Comparison of ENCODE assay signal across 30 cellular contexts in the genomic region with DNA sequence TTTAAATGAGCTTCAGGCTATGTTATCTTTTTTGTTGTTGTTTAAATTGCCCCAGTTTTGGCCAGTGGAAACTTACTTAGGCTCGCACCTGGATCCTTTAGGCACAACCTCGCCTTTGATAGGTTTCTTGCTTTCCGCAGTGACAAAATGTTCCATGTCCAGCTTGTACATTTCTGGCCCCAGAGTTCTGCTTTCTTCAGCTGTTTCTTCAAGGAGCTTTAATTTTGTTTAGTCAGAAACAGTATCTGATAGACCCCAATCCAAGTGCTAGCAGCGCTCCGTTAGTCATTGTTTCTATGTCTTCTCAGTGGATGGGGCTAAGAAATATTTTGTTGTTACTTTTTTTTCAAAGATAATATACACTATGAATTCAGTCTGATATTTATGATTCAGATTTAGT.
"Had no signal": no experiment of that assay in that cellular context is flagged by ENCODE, and none has a peak within 500 bp of the region (broad histone marks: within the 10 kb centered on the region; RNA-seq: fewer than 3 reads in every experiment).

No MANE protein-coding gene starts in this region.

- H3K4me1 ChIP-seq: adrenal gland, esophagus muscularis mucosa, gastroesophageal sphincter had no signal

- H3K4me3 ChIP-seq: adrenal gland, body of pancreas, cardiac muscle cell, esophagus muscularis mucosa, gastroesophageal sphincter had no signal

- DNase-seq: activated B cell treated with CpG ODN at 0.5 μM for 24 hours; activated CD4-positive, alpha-beta memory T cell treated with anti-CD3 and anti-CD28 coated beads for 36 hours; activated CD4-positive, alpha-beta T cell treated with anti-CD3 and anti-CD28 coated beads for 48 hours; activated CD8-positive, alpha-beta memory T cell treated with anti-CD3 and anti-CD28 coated beads, Interleukin-2, amount 10 ng/mL, durations not matched to agents 7 days and 5 days; activated CD8-positive, alpha-beta memory T cell treated with anti-CD3 and anti-CD28 coated beads, Interleukin-2, amount 50 U/mL, for 4 hours; activated CD8-positive, alpha-beta T cell treated with anti-CD3 and anti-CD28 coated beads, Interleukin-2, amount 10 ng/mL, durations not matched to agents 7 days and 5 days; activated effector memory CD4-positive, alpha-beta T cell treated with anti-CD3 and anti-CD28 coated beads, Interleukin-2, amount 50 U/mL, for 16 hours; activated naive CD4-positive, alpha-beta T cell treated with anti-CD3 and anti-CD28 coated beads for 36 hours; activated naive CD8-positive, alpha-beta T cell treated with anti-CD3 and anti-CD28 coated beads for 36 hours; activated naive CD8-positive, alpha-beta T cell treated with anti-CD3 and anti-CD28 coated beads, Interleukin-2, amount 50 U/mL, for 24 hours; activated T-cell treated with anti-CD3 and anti-CD28 coated beads, Interleukin-2, amount 50 U/mL, for 1 hour; activated T-cell treated with anti-CD3 and anti-CD28 coated beads, Interleukin-2, amount 50 U/mL, for 48 hours; adrenal gland; amygdala; aorta; body of pancreas; cortex of kidney; dermis blood vessel endothelial cell; effector CD4-positive, alpha-beta T cell; effector memory CD8-positive, alpha-beta T cell; erythroblast; foreskin melanocyte; T-helper 1 cell; T-helper 17 cell; T1000; WERI-Rb-1 had no signal

- ATAC-seq: activated CD4-positive, CD25-positive, alpha-beta regulatory T cell treated with anti-CD3 and anti-CD28 coated beads, Interleukin-2, amount 50 U/mL, for 24 hours; activated CD8-positive, alpha-beta memory T cell treated with anti-CD3 and anti-CD28 coated beads, Interleukin-2, amount 10 ng/mL, durations not matched to agents 7 days and 5 days; activated CD8-positive, alpha-beta T cell treated with anti-CD3 and anti-CD28 coated beads, Interleukin-2, amount 10 ng/mL, durations not matched to agents 7 days and 5 days; activated naive CD8-positive, alpha-beta T cell treated with anti-CD3 and anti-CD28 coated beads, Interleukin-2, amount 50 U/mL, for 24 hours; body of pancreas; effector memory CD8-positive, alpha-beta T cell; gastroesophageal sphincter; T-helper 17 cell had no signal

- H3K27me3 ChIP-seq: adrenal gland, body of pancreas, cardiac muscle cell, esophagus muscularis mucosa, gastroesophageal sphincter had no signal

- H3K27ac ChIP-seq: adrenal gland, body of pancreas, cardiac muscle cell, esophagus muscularis mucosa, gastroesophageal sphincter, WERI-Rb-1 had no signal

- H3K9me3 ChIP-seq: adrenal gland, body of pancreas, esophagus muscularis mucosa, gastroesophageal sphincter had no signal
